ENCODE assay signal across 9 cellular contexts in the genomic region with DNA sequence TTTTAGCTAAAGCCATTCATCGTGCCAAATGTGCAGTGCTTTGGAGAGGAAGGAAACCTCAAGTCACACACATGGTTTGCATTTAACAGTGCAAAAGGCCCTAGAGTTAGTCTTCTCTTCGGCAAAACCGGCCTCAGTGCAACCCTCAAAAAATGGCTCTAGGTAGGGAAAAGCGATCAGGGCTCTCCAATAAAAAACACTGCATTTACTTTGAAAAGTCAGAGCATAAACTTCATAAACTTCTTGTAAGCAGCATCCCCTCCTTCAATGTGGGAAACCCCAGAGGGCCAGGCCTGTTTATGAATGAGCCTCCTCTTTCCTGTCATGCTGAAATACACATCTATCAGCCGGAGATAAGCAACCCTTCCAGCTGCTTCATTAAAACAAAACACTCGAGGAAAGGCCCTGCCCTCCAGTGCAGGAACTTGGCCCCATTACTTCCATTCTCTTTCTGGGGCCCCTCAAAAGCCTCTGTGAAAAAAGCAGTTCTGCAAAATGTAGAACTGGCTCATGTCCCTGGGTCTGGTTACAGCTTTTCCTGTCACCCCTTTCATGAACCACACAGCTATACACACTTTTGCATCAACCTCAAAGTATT.
DNase-seq lines count a peak whose midpoint lies in the region; ATAC-seq and TF ChIP-seq lines count a peak whose summit lies in the region.
"Had no signal": no experiment of that assay in that cellular context is flagged by ENCODE, and none has a peak within 500 bp of the region (broad histone marks: within the 10 kb centered on the region; RNA-seq: fewer than 3 reads in every experiment).

No MANE protein-coding gene starts in this region.

- WGBS in liver, result 63% methylated on average over 6 of the region's 6 CpGs

- peak overlapping the region; percentile 84 for H3K27ac Mint-ChIP-seq in activated naive CD8-positive, alpha-beta T cell treated with anti-CD3 and anti-CD28 coated beads, Interleukin-2, amount 10 ng/mL, durations not matched to agents 7 days and 5 days

- H3K27me3 Mint-ChIP-seq in activated naive CD8-positive, alpha-beta T cell treated with anti-CD3 and anti-CD28 coated beads, Interleukin-2, amount 10 ng/mL, durations not matched to agents 7 days and 5 days, result peaks cover 2% of the 10 kb centered on the region

- peak overlapping the region in 1 of 2 donors; percentile 29 for H3K27ac ChIP-seq in liver (ENCODE audit: low read depth in 1 of 2, low read length in 2 of 2)
- no peak overlapping the region for H3K27ac ChIP-seq in substantia nigra (ENCODE audit: low read depth, low read length, poor library complexity, severe bottlenecking)

- peak; percentile 7 to 21 for TF ChIP-seq RAD21 in liver (IDR thresholded peaks at IDR 0.05)

- peak overlapping the region; percentile 52 for H3K4me3 Mint-ChIP-seq in activated naive CD8-positive, alpha-beta T cell treated with anti-CD3 and anti-CD28 coated beads, Interleukin-2, amount 10 ng/mL, durations not matched to agents 7 days and 5 days

- H3K4me3 ChIP-seq in liver (ENCODE audit: low read depth in 1 of 3, low read length in 3 of 3), result no peak overlapping the region

- DNase-seq in AG08395 (ENCODE audit: low spot score) (peak; percentile 55), NCI-H1930 (lab: John Stamatoyannopoulos, UW) (no peak), substantia nigra (lab: John Stamatoyannopoulos, UW) (no peak), ACHN (no peak)
- DNase-seq in activated naive CD8-positive, alpha-beta T cell treated with anti-CD3 and anti-CD28 coated beads, Interleukin-2, amount 10 ng/mL, durations not matched to agents 7 days and 5 days, result peak; percentile 29
- DNase-seq: Calu3 had no signal

- H3K4me1 Mint-ChIP-seq in activated naive CD8-positive, alpha-beta T cell treated with anti-CD3 and anti-CD28 coated beads, Interleukin-2, amount 10 ng/mL, durations not matched to agents 7 days and 5 days, result peaks cover 23% of the 10 kb centered on the region

- POLR2A ChIA-PET in activated naive CD8-positive, alpha-beta T cell treated with anti-CD3 and anti-CD28 coated beads, Interleukin-2, amount 10 ng/mL, durations not matched to agents 7 days and 5 days (lab: Charles Lee), result interaction anchor here (0.5 to 0.8 kb wide), 3 partner anchors 11 to 184 kb away, joined by 5 to 10 read pairs (median 6); no protein-coding TSS in a partner anchor

- peaks cover 1% of the 10 kb centered on the region for H3K9me3 Mint-ChIP-seq in activated naive CD8-positive, alpha-beta T cell treated with anti-CD3 and anti-CD28 coated beads, Interleukin-2, amount 10 ng/mL, durations not matched to agents 7 days and 5 days

- ATAC-seq in GM21447 (IDR thresholded peaks at IDR 0.05; ENCODE audit: unreplicated experiment) (peak; percentile 42), HG02571 (IDR thresholded peaks at IDR 0.05; ENCODE audit: unreplicated experiment) (no peak)
- peak; percentile 86 for ATAC-seq in activated naive CD8-positive, alpha-beta T cell treated with anti-CD3 and anti-CD28 coated beads, Interleukin-2, amount 10 ng/mL, durations not matched to agents 7 days and 5 days (ENCODE audit: low read depth)

- no peak overlapping the region for H3K9ac ChIP-seq in liver (ENCODE audit: low read depth in 1 of 2, low read length in 2 of 2)

- H3K27me3 ChIP-seq in liver (ENCODE audit: control insufficient read depth in 4 of 4, insufficient read depth in 4 of 4, low read length in 3 of 4), result no peaks in the 10 kb centered on the region

- H3K4me1 ChIP-seq in liver (ENCODE audit: control insufficient read depth in 4 of 4, insufficient read depth in 4 of 4, low read length in 3 of 4), result peaks cover 0 to 4% (median 2%) of the 10 kb centered on the region in 4 donors

- in situ Hi-C loops in ACHN (cut with HindIII; ENCODE audit: low pct_ligation_motif_present, low pct_unique_long_range_greater_than_20kb, low sequenced_read_pairs), result no loop called here

- TF ChIP-seq CTCF in liver (IDR thresholded peaks at IDR 0.05; ENCODE audit: low read depth, low read length, missing input control), result no peak

- H3K36me3 Mint-ChIP-seq in activated naive CD8-positive, alpha-beta T cell treated with anti-CD3 and anti-CD28 coated beads, Interleukin-2, amount 10 ng/mL, durations not matched to agents 7 days and 5 days, result peaks cover 3% of the 10 kb centered on the region

- peaks cover 0 to 8% (median 1%) of the 10 kb centered on the region in 4 donors for H3K36me3 ChIP-seq in liver (ENCODE audit: control insufficient read depth in 4 of 4, insufficient read depth in 3 of 4, low read depth in 1 of 4, low read length in 3 of 4)

- H3K9me3 ChIP-seq in liver (ENCODE audit: control insufficient read depth in 4 of 4, low read length in 3 of 4), result no peaks in the 10 kb centered on the region

TF ChIP-seq in liver, 16 proteins besides CTCF, POLR2A, EP300 and RAD21:
- TF ChIP-seq SP1 (IDR thresholded peaks at IDR 0.05), result peak; percentile 21
- TF ChIP-seq RXRA (IDR thresholded peaks at IDR 0.05), result peak in 1 of 2 donors; percentile 11
- peak; percentile 87 for TF ChIP-seq NR2F2 (IDR thresholded peaks at IDR 0.05)
- TF ChIP-seq JUND (IDR thresholded peaks at IDR 0.05), result no peak

Comparison
In these comparisons a context has a peak if more than half of its experiments do, and no peak if none do; other contexts are left out.
1. DNase-seq: peak in AG08395 (single experiment) and activated naive CD8-positive, alpha-beta T cell treated with anti-CD3 and anti-CD28 coated beads, Interleukin-2, amount 10 ng/mL, durations not matched to agents 7 days and 5 days (single experiment); none in NCI-H1930 (0 of 2), substantia nigra (0 of 49) and ACHN (single experiment).